8 cellular contexts compared by ENCODE assay signal in genomic region chr1:207848234-207848633, GRCh38.
DNase-seq lines count a peak whose midpoint lies in the region; ATAC-seq, FAIRE-seq and TF ChIP-seq lines count a peak whose summit lies in the region.

No MANE protein-coding gene starts in this region.

- H3K9me2 ChIP-seq in PC-9 (ENCODE audit: insufficient read depth): no peaks in the 10 kb centered on the region

- WGBS in mesenchymal stem cell: 16% methylated on average over 4 of the region's 5 CpGs

- TF ChIP-seq CTCF in PC-9 (conservative IDR thresholded peaks at IDR 0.05) (no peak), bronchial epithelial cell (IDR thresholded peaks at IDR 0.05; ENCODE audit: insufficient read depth, low read length, severe bottlenecking) (no peak)

- peak overlapping the region; percentile 56 to 83 for H3K18ac ChIP-seq in mesenchymal stem cell (ENCODE audit: low read depth in 1 of 2, low read length in 2 of 2)

- ATAC-seq in GM21447 (IDR thresholded peaks at IDR 0.05; ENCODE audit: unreplicated experiment): peak; percentile 79

- H3K27me3 ChIP-seq in PC-9 (ENCODE audit: insufficient read depth, low read depth) (no peaks in the 10 kb centered on the region), bronchial epithelial cell (ENCODE audit: control insufficient read depth, insufficient read depth, low read length) (no peaks in the 10 kb centered on the region), mesenchymal stem cell (ENCODE audit: control insufficient read depth in 1 of 2, insufficient read depth in 1 of 2, low read length in 2 of 2) (no peaks in the 10 kb centered on the region)

- peak; percentile 92 for FAIRE-seq in bronchial epithelial cell (lab: Jason Lieb, UNC)

- H3K79me2 ChIP-seq in PC-9 (ENCODE audit: low read depth): peaks cover 9% of the 10 kb centered on the region; the same call in 1 of the 2 replicates

- CTCF ChIA-PET in PC-9 (lab: Charles Lee): no interaction called here

- H2BK5ac ChIP-seq in mesenchymal stem cell (ENCODE audit: low read depth, low read length, poor library complexity, severe bottlenecking): no peak overlapping the region

- H2AK5ac ChIP-seq in mesenchymal stem cell (ENCODE audit: low read length, severe bottlenecking): no peak overlapping the region

- H4K8ac ChIP-seq in mesenchymal stem cell (ENCODE audit: low read length): peak overlapping the region; percentile 84

- peaks cover 13% of the 10 kb centered on the region; the same call in 1 of the 2 replicates for H3F3A ChIP-seq in PC-9 (ENCODE audit: insufficient read depth, low read depth)

- H3K36me3 ChIP-seq in PC-9 (ENCODE audit: low read depth) (no peaks in the 10 kb centered on the region), bronchial epithelial cell (ENCODE audit: control insufficient read depth, insufficient read depth, low read length) (peaks cover 12% of the 10 kb centered on the region), mesenchymal stem cell (ENCODE audit: control insufficient read depth in 1 of 2, insufficient read depth in 2 of 2, low read depth in 1 of 2, low read length in 2 of 2) (peaks cover 0 to 3% of the 10 kb centered on the region in 2 experiments)

- H3K9me3 ChIP-seq in PC-9 (ENCODE audit: insufficient read depth, low read depth) (no peaks in the 10 kb centered on the region), mesenchymal stem cell (ENCODE audit: control insufficient read depth, low read length) (no peaks in the 10 kb centered on the region)

- H2BK12ac ChIP-seq in mesenchymal stem cell (ENCODE audit: low read length in 2 of 2): peak overlapping the region in 1 of 2 experiments; percentile 69

- POLR2A ChIA-PET in PC-9 (lab: Charles Lee; ENCODE audit: unreplicated experiment): interaction anchor here (0.6 kb wide), 1 partner anchor 21 kb away, joined by 3 read pairs; no protein-coding TSS in a partner anchor

- peaks cover 18% of the 10 kb centered on the region for H3K4me1 ChIP-seq in PC-9 (replicated peaks; ENCODE audit: insufficient read depth)
- H3K4me1 ChIP-seq in mesenchymal stem cell (ENCODE audit: control insufficient read depth, insufficient read depth, low read depth, low read length): peaks cover 4% of the 10 kb centered on the region

- H2AFZ ChIP-seq in PC-9 (peak overlapping the region; percentile 66), mesenchymal stem cell (ENCODE audit: low read depth, low read length) (peak overlapping the region; percentile 61)

- no peak overlapping the region for H2BK120ac ChIP-seq in mesenchymal stem cell (ENCODE audit: low read depth, low read length)

- DNase-seq in AG08395 (ENCODE audit: low spot score) (peak; percentile 31), PC-9 (peak; percentile 41 to 84), bronchial epithelial cell (ENCODE audit: low read depth) (peak; percentile 97), mesenchymal stem cell (peak; percentile 75), DMS114 treated with DMSO at 0.1 percent for 48 hours (lab: John Stamatoyannopoulos, UW; ENCODE audit: unreplicated experiment) (no peak), NCI-H2081 treated with DMSO at 0.1 percent for 48 hours (lab: John Stamatoyannopoulos, UW) (no peak), Ammon's horn (ENCODE audit: low spot score) (no peak)

- peak overlapping the region in 1 of 2 experiments; percentile 93 for H3K4ac ChIP-seq in mesenchymal stem cell (ENCODE audit: low read depth in 1 of 2, low read length in 2 of 2)

- BruUV-seq in PC-9 (replicated peaks; lab: Mats Ljungman, UMichigan): no TSS peak

- peak overlapping the region; percentile 51 for H3K9ac ChIP-seq in mesenchymal stem cell (ENCODE audit: low read length)

- H3K4me2 ChIP-seq in PC-9 (peak overlapping the region; percentile 44), mesenchymal stem cell (ENCODE audit: low read length, poor library complexity, severe bottlenecking) (no peak overlapping the region)

- H3K14ac ChIP-seq in mesenchymal stem cell (ENCODE audit: low read length in 2 of 2): no peak overlapping the region

- H3K4me3 ChIP-seq in PC-9 (no peak overlapping the region), bronchial epithelial cell (ENCODE audit: low read depth, low read length) (no peak overlapping the region), mesenchymal stem cell (ENCODE audit: insufficient read depth in 1 of 2, low read depth in 1 of 2, low read length in 2 of 2) (no peak overlapping the region)

- H2BK15ac ChIP-seq in mesenchymal stem cell (ENCODE audit: low read depth, poor library complexity, severe bottlenecking): no peak overlapping the region

- peak overlapping the region; percentile 14 for H4K91ac ChIP-seq in mesenchymal stem cell (ENCODE audit: low read length)

- H3K79me1 ChIP-seq in mesenchymal stem cell (replicated peaks; ENCODE audit: low read length, poor library complexity, severe bottlenecking): peaks cover 26% of the 10 kb centered on the region

- H4K20me1 ChIP-seq in PC-9 (ENCODE audit: insufficient read depth): no peaks in the 10 kb centered on the region

- no peak overlapping the region for H3K23ac ChIP-seq in mesenchymal stem cell (ENCODE audit: low read length in 2 of 2)

- intact Hi-C loops in PC-9 (cut with micrococcal nuclease; ENCODE audit: unreplicated experiment): no loop called here

- H3K27ac ChIP-seq in PC-9 (peak overlapping the region; percentile 54), mesenchymal stem cell (ENCODE audit: low read length, poor library complexity, severe bottlenecking) (peak overlapping the region; percentile 5)

Comparison
In these comparisons a context has a peak if more than half of its experiments do, and no peak if none do; other contexts are left out.
1. DNase-seq: peak in AG08395 (single experiment), PC-9 (2 of 2), bronchial epithelial cell (single experiment) and mesenchymal stem cell (single experiment); none in DMS114 treated with DMSO at 0.1 percent for 48 hours (single experiment), NCI-H2081 treated with DMSO at 0.1 percent for 48 hours (single experiment) and Ammon's horn (single experiment).